Comparison of ENCODE assay signal across 12 cellular contexts in the genomic region with DNA sequence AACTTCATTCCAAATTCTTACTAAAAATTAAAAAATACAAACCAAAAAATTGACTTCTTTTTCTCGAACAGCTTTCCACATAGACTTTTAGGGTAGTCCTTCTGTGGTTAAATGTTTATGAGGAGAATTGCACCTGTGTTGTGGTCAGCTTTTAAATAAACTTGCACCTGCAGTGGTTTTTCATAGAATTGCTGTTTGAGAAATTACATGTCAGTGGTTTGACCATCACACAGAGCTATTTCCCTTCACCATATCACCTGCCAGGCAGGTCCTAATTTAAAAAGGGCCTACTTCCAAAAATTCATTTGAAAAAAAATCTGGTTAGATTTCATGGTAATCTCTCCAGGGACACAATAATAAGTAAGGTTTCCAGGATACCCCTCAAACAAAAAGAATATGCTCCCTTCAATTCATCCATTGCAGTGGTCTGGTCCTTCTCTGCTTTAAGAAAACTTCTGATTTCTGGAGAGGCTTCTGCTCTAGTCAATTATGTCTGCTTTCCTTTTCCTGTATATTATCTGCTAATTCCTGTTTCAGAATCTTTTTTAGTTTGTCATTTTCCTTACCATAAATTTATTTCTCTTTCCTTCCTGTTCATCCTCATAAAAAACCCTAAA. TPM values are rescaled to one million over a fixed set of nuclear protein-coding genes. Genes with fewer than 3 reads are reported as not detected.
DNase-seq lines count a peak whose midpoint lies in the region; ATAC-seq and TF ChIP-seq lines count a peak whose summit lies in the region.
"Had no signal": no experiment of that assay in that cellular context is flagged by ENCODE, and none has a peak within 500 bp of the region (broad histone marks: within the 10 kb centered on the region; RNA-seq: fewer than 3 reads in every experiment).

No MANE protein-coding gene starts in this region.

- H3K36me3 Mint-ChIP-seq in activated T-cell treated with anti-CD3 and anti-CD28 coated beads, Interleukin-2, amount 50 U/mL, for 72 hours (ENCODE audit: insufficient read depth in 2 of 2) = no peaks in the 10 kb centered on the region
- no peaks in the 10 kb centered on the region for H3K36me3 Mint-ChIP-seq in stimulated activated naive B cell treated with anti-CD40 and anti-IgM and Interleukin-4, amounts not matched to agents 10 μg/mL and 1 μg/mL and 100 μg/mL, for 72 hours
- no peaks in the 10 kb centered on the region for H3K36me3 Mint-ChIP-seq in natural killer cell

- no peak for TF ChIP-seq CTCF in natural killer cell (IDR thresholded peaks at IDR 0.05)

- H3K4me3 Mint-ChIP-seq in activated T-cell treated with anti-CD3 and anti-CD28 coated beads, Interleukin-2, amount 50 U/mL, for 72 hours = peak overlapping the region in 1 of 2 donors; percentile 3
- peak overlapping the region; percentile 3 to 20 for H3K4me3 Mint-ChIP-seq in stimulated activated naive B cell treated with anti-CD40 and anti-IgM and Interleukin-4, amounts not matched to agents 10 μg/mL and 1 μg/mL and 100 μg/mL, for 72 hours
- H3K4me3 Mint-ChIP-seq in natural killer cell = no peak overlapping the region
- H3K4me3 Mint-ChIP-seq: stimulated activated naive CD8-positive, alpha-beta T cell treated with anti-CD3 and anti-CD28 coated beads, Interleukin-15, Interleukin-2, amounts not matched to agents 100 ng/mL and 50 ng/mL, for 24 hours had no signal

- H3K27ac Mint-ChIP-seq in activated T-cell treated with anti-CD3 and anti-CD28 coated beads, Interleukin-2, amount 50 U/mL, for 72 hours = peak overlapping the region; percentile 7
- H3K27ac Mint-ChIP-seq in stimulated activated naive B cell treated with anti-CD40 and anti-IgM and Interleukin-4, amounts not matched to agents 10 μg/mL and 1 μg/mL and 100 μg/mL, for 72 hours = peak overlapping the region; percentile 84
- H3K27ac Mint-ChIP-seq in natural killer cell = no peak overlapping the region
- H3K27ac Mint-ChIP-seq: stimulated activated naive CD8-positive, alpha-beta T cell treated with anti-CD3 and anti-CD28 coated beads, Interleukin-15, Interleukin-2, amounts not matched to agents 100 ng/mL and 50 ng/mL, for 24 hours had no signal

- DNase-seq in activated T-cell treated with anti-CD3 and anti-CD28 coated beads, Interleukin-2, amount 50 U/mL, for 72 hours = no peak
- DNase-seq in activated T-cell treated with anti-CD3 and anti-CD28 coated beads, Interleukin-2, amount 50 U/mL, for 48 hours = no peak
- DNase-seq in stimulated activated naive B cell treated with anti-CD40 and anti-IgM and Interleukin-4, amounts not matched to agents 10 μg/mL and 1 μg/mL and 100 μg/mL, for 72 hours = peak; percentile 4
- DNase-seq in MV-4-11 (lab: John Stamatoyannopoulos, UW) (no peak), SIG-M5 (lab: John Stamatoyannopoulos, UW) (no peak), natural killer cell (no peak)
- DNase-seq: activated naive CD4-positive, alpha-beta T cell; left colon; sigmoid colon had no signal

- H3K4me1 Mint-ChIP-seq in activated T-cell treated with anti-CD3 and anti-CD28 coated beads, Interleukin-2, amount 50 U/mL, for 72 hours (ENCODE audit: low read depth) = peaks cover 19% of the 10 kb centered on the region
- H3K4me1 Mint-ChIP-seq in stimulated activated naive B cell treated with anti-CD40 and anti-IgM and Interleukin-4, amounts not matched to agents 10 μg/mL and 1 μg/mL and 100 μg/mL, for 72 hours = peaks cover 33 to 64% of the 10 kb centered on the region in 2 donors
- no peaks in the 10 kb centered on the region for H3K4me1 Mint-ChIP-seq in natural killer cell

- H3K9me3 Mint-ChIP-seq in activated T-cell treated with anti-CD3 and anti-CD28 coated beads, Interleukin-2, amount 50 U/mL, for 72 hours = no peaks in the 10 kb centered on the region
- H3K9me3 Mint-ChIP-seq in stimulated activated naive B cell treated with anti-CD40 and anti-IgM and Interleukin-4, amounts not matched to agents 10 μg/mL and 1 μg/mL and 100 μg/mL, for 72 hours = no peaks in the 10 kb centered on the region
- H3K9me3 Mint-ChIP-seq in natural killer cell = no peaks in the 10 kb centered on the region
- H3K9me3 Mint-ChIP-seq: stimulated activated naive CD8-positive, alpha-beta T cell treated with anti-CD3 and anti-CD28 coated beads, Interleukin-15, Interleukin-2, amounts not matched to agents 100 ng/mL and 50 ng/mL, for 24 hours had no signal

- H3K27me3 Mint-ChIP-seq in activated T-cell treated with anti-CD3 and anti-CD28 coated beads, Interleukin-2, amount 50 U/mL, for 72 hours (ENCODE audit: low read depth) = no peaks in the 10 kb centered on the region
- H3K27me3 Mint-ChIP-seq in stimulated activated naive B cell treated with anti-CD40 and anti-IgM and Interleukin-4, amounts not matched to agents 10 μg/mL and 1 μg/mL and 100 μg/mL, for 72 hours = no peaks in the 10 kb centered on the region
- peaks cover 7 to 20% of the 10 kb centered on the region in 2 donors for H3K27me3 Mint-ChIP-seq in natural killer cell (ENCODE audit: low read depth in 2 of 2)
- H3K27me3 Mint-ChIP-seq: stimulated activated naive CD8-positive, alpha-beta T cell treated with anti-CD3 and anti-CD28 coated beads, Interleukin-15, Interleukin-2, amounts not matched to agents 100 ng/mL and 50 ng/mL, for 24 hours had no signal

- no peak for ATAC-seq in activated T-cell treated with anti-CD3 and anti-CD28 coated beads, Interleukin-2, amount 50 U/mL, for 72 hours (replicated peaks in 1 of 2)
- ATAC-seq in HG02571 (IDR thresholded peaks at IDR 0.05; ENCODE audit: unreplicated experiment) (peak; percentile 68), HG03469 (IDR thresholded peaks at IDR 0.05; ENCODE audit: unreplicated experiment) (peak; percentile 86), natural killer cell (no peak)
- ATAC-seq in stimulated activated naive B cell treated with anti-CD40 and anti-IgM and Interleukin-4, amounts not matched to agents 10 μg/mL and 1 μg/mL and 100 μg/mL, for 72 hours (replicated peaks) = peak; percentile 79 to 81
- ATAC-seq: left colon had no signal

- intact Hi-C loops in natural killer cell (cut with micrococcal nuclease) = no loop called here

RNA-seq across cellular contexts. Expression of a gene that starts 9.8 kb away (rescaled TPM):
- total RNA-seq in activated T-cell treated with anti-CD3 and anti-CD28 coated beads, Interleukin-2, amount 50 U/mL, for 72 hours = 10 to 100 TPM; 24.3 to 26.0 TPM
- total RNA-seq in natural killer cell = 10 to 100 TPM; 22.3 to 23.1 (median 22.6) TPM

RNA-seq across cellular contexts. Expression of a gene that starts 12.2 kb away (rescaled TPM):
- total RNA-seq in activated T-cell treated with anti-CD3 and anti-CD28 coated beads, Interleukin-2, amount 50 U/mL, for 72 hours = under 1 TPM in 1 of 2 donors, not detected in 1; 0.49 TPM
- 1,000 to 10,000 TPM in 1 of 3 donors, 1 to 10 TPM in 2; 1.6 to 1,035 (median 3.5) TPM for total RNA-seq in natural killer cell

RNA-seq across cellular contexts. Expression of a gene that starts 43.3 kb away (rescaled TPM):
- total RNA-seq in activated T-cell treated with anti-CD3 and anti-CD28 coated beads, Interleukin-2, amount 50 U/mL, for 72 hours = 10 to 100 TPM; 27.6 to 30.2 TPM
- 10 to 100 TPM; 31.6 to 38.1 (median 33.4) TPM for total RNA-seq in natural killer cell

RNA-seq across cellular contexts. Expression of a gene that starts 49.9 kb away (rescaled TPM):
- total RNA-seq in activated T-cell treated with anti-CD3 and anti-CD28 coated beads, Interleukin-2, amount 50 U/mL, for 72 hours = not detected
- not detected for total RNA-seq in natural killer cell
- total RNA-seq: left colon had no signal

Comparison
In these comparisons a context has a peak if more than half of its experiments do, and no peak if none do; other contexts are left out.
1. ATAC-seq: peak in HG02571 (single experiment), HG03469 (single experiment) and stimulated activated naive B cell treated with anti-CD40 and anti-IgM and Interleukin-4, amounts not matched to agents 10 μg/mL and 1 μg/mL and 100 μg/mL, for 72 hours (2 of 2); none in activated T-cell treated with anti-CD3 and anti-CD28 coated beads, Interleukin-2, amount 50 U/mL, for 72 hours (0 of 2) and natural killer cell (0 of 3).
2. H3K27ac Mint-ChIP-seq: peak in activated T-cell treated with anti-CD3 and anti-CD28 coated beads, Interleukin-2, amount 50 U/mL, for 72 hours (single experiment) and stimulated activated naive B cell treated with anti-CD40 and anti-IgM and Interleukin-4, amounts not matched to agents 10 μg/mL and 1 μg/mL and 100 μg/mL, for 72 hours (single experiment); none in natural killer cell (0 of 2).